In the genomic region with DNA sequence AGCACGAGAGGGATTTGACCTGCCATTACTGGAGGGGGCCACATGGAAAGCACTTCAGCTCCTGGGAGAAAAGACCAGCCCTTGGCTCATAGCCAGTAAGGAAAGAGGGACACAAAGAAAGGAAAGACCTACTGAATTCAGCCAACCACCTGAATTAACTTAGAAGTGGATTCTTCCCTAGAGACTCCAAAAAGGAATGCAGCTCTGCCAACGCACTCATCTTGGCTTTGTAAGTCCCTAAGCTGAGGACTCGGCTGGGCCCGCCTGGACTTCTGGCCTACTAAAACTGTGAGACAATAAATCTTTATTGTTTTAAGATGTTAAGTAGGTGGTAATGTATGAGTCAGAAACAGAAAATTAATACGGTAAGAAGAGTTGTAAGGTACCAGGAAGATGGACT, we compare ENCODE assay signal across 1 cellular context.
TF ChIP-seq lines count a peak whose summit lies in the region.

No MANE protein-coding gene starts in this region.

TF ChIP-seq in HEK293, 187 proteins besides CTCF, POLR2A, EP300 and RAD21 (continued from another document):
- TF ChIP-seq, protein P1, sequence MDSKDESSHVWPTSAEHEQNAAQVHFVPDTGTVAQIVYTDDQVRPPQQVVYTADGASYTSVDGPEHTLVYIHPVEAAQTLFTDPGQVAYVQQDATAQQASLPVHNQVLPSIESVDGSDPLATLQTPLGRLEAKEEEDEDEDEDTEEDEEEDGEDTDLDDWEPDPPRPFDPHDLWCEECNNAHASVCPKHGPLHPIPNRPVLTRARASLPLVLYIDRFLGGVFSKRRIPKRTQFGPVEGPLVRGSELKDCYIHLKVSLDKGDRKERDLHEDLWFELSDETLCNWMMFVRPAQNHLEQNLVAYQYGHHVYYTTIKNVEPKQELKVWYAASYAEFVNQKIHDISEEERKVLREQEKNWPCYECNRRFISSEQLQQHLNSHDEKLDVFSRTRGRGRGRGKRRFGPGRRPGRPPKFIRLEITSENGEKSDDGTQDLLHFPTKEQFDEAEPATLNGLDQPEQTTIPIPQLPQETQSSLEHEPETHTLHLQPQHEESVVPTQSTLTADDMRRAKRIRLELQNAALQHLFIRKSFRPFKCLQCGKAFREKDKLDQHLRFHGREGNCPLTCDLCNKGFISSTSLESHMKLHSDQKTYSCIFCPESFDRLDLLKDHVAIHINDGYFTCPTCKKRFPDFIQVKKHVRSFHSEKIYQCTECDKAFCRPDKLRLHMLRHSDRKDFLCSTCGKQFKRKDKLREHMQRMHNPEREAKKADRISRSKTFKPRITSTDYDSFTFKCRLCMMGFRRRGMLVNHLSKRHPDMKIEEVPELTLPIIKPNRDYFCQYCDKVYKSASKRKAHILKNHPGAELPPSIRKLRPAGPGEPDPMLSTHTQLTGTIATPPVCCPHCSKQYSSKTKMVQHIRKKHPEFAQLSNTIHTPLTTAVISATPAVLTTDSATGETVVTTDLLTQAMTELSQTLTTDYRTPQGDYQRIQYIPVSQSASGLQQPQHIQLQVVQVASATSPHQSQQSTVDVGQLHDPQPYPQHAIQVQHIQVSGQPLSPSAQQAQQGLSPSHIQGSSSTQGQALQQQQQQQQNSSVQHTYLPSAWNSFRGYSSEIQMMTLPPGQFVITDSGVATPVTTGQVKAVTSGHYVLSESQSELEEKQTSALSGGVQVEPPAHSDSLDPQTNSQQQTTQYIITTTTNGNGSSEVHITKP (tag by site-specific recombination; IDR thresholded peaks at IDR 0.05): peak; percentile 52; the same call in 1 of the 2 replicates
- TF ChIP-seq SP7 (tag by site-specific recombination; IDR thresholded peaks at IDR 0.05) (peak; percentile 37; the same call in 1 of the 2 replicates), REPIN1 (tag by site-specific recombination; IDR thresholded peaks at IDR 0.05; ENCODE audit: low read depth) (no peak), IKZF3 (tag by site-specific recombination; IDR thresholded peaks at IDR 0.05) (0 out of 2 replicates have a peak, but pooled peaks have one; percentile 35), ZNF629 (tag by site-specific recombination; IDR thresholded peaks at IDR 0.05) (peak; percentile 30; the same call in 1 of the 2 replicates), ZNF785 (tag by site-specific recombination; IDR thresholded peaks at IDR 0.05) (no peak)
- TF ChIP-seq, protein P2, sequence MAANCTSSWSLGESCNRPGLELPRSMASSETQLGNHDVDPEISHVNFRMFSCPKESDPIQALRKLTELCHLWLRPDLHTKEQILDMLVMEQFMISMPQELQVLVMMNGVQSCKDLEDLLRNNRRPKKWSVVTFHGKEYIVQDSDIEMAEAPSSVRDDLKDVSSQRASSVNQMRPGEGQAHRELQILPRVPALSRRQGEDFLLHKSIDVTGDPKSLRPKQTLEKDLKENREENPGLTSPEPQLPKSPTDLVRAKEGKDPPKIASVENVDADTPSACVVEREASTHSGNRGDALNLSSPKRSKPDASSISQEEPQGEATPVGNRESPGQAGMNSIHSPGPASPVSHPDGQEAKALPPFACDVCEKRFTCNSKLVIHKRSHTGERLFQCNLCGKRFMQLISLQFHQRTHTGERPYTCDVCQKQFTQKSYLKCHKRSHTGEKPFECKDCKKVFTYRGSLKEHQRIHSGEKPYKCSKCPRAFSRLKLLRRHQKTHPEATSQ (tag by site-specific recombination; IDR thresholded peaks at IDR 0.05): no peak
